Comparison of ENCODE assay signal across 17 cellular contexts in the genomic region with DNA sequence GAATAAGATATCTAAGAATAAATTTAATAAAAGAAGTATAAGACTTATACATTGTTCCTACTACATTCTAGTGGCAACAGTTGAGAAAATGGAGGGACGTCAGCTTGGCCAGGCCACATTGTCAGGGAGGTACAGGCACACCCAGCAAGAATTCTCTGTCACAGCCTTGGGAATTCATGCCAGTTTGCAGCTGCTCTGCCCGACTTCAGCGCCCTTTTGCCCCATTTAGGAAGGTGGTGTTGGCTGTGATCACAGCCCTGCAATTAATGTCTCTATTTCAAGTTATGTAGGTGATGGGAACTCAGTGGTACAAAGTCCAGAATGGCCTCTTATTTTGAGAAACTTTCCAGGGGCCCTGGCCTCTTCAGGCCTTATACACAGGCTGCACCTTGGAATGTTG.
"Had no signal": no experiment of that assay in that cellular context is flagged by ENCODE, and none has a peak within 500 bp of the region (broad histone marks: within the 10 kb centered on the region; RNA-seq: fewer than 3 reads in every experiment).

No MANE protein-coding gene starts in this region.

- H3K27me3 ChIP-seq: gastrocnemius medialis, heart right ventricle, neural progenitor cell, testis, vagina had no signal

- DNase-seq: activated CD4-positive, alpha-beta memory T cell treated with anti-CD3 and anti-CD28 coated beads for 36 hours; activated effector memory CD4-positive, alpha-beta T cell treated with anti-CD3 and anti-CD28 coated beads, Interleukin-2, amount 50 U/mL, for 16 hours; activated T-cell treated with anti-CD3 and anti-CD28 coated beads, Interleukin-2, amount 50 U/mL, for 4 hours; amygdala; gastrocnemius medialis; heart right ventricle; kidney; stimulated activated CD4-positive, alpha-beta T cell treated with anti-CD3 and anti-CD28 coated beads, Interleukin-4, amount 100 ng/mL, for 1 hour; stimulated activated CD8-positive, alpha-beta memory T cell treated with anti-CD3 and anti-CD28 coated beads, Interleukin-4, amount 100 ng/mL, for 48 hours; stimulated activated naive CD8-positive, alpha-beta T cell treated with anti-CD3 and anti-CD28 coated beads, Interleukin-15, Interleukin-2, amounts not matched to agents 100 U/mL and 50 U/mL, for 24 hours; T-cell; testis had no signal

- H3K27ac ChIP-seq: neural progenitor cell, testis, vagina, VCaP had no signal

- H3K4me3 ChIP-seq: gastrocnemius medialis, heart right ventricle, neural progenitor cell, testis, vagina had no signal

- ATAC-seq: activated naive CD4-positive, alpha-beta T cell treated with anti-CD3 and anti-CD28 coated beads, Interleukin-2, amount 50 U/mL, for 72 hours; activated T-cell treated with anti-CD3 and anti-CD28 coated beads, Interleukin-2, amount 50 U/mL, for 4 hours; gastrocnemius medialis; heart right ventricle; sciatic nerve; stimulated activated naive CD8-positive, alpha-beta T cell treated with anti-CD3 and anti-CD28 coated beads, Interleukin-15, Interleukin-2, amounts not matched to agents 100 U/mL and 50 U/mL, for 24 hours; T-cell had no signal

- H3K4me1 ChIP-seq: testis had no signal

- H3K36me3 ChIP-seq: gastrocnemius medialis, neural progenitor cell, vagina had no signal

- H2AFZ ChIP-seq: neural progenitor cell had no signal

- H3K9ac ChIP-seq: neural progenitor cell had no signal

- H3K9me3 ChIP-seq: gastrocnemius medialis, testis, vagina had no signal

- H3K4me2 ChIP-seq: neural progenitor cell had no signal
